In genomic region chr20:16158090-16158975, GRCh38 we compare ENCODE assay signal across 1 cellular context.
TF ChIP-seq lines count a peak whose summit lies in the region.

No MANE protein-coding gene starts in this region.

TF ChIP-seq in H1, 55 proteins besides CTCF, POLR2A, EP300 and RAD21 (continued from another document):
- TF ChIP-seq, protein P1, sequence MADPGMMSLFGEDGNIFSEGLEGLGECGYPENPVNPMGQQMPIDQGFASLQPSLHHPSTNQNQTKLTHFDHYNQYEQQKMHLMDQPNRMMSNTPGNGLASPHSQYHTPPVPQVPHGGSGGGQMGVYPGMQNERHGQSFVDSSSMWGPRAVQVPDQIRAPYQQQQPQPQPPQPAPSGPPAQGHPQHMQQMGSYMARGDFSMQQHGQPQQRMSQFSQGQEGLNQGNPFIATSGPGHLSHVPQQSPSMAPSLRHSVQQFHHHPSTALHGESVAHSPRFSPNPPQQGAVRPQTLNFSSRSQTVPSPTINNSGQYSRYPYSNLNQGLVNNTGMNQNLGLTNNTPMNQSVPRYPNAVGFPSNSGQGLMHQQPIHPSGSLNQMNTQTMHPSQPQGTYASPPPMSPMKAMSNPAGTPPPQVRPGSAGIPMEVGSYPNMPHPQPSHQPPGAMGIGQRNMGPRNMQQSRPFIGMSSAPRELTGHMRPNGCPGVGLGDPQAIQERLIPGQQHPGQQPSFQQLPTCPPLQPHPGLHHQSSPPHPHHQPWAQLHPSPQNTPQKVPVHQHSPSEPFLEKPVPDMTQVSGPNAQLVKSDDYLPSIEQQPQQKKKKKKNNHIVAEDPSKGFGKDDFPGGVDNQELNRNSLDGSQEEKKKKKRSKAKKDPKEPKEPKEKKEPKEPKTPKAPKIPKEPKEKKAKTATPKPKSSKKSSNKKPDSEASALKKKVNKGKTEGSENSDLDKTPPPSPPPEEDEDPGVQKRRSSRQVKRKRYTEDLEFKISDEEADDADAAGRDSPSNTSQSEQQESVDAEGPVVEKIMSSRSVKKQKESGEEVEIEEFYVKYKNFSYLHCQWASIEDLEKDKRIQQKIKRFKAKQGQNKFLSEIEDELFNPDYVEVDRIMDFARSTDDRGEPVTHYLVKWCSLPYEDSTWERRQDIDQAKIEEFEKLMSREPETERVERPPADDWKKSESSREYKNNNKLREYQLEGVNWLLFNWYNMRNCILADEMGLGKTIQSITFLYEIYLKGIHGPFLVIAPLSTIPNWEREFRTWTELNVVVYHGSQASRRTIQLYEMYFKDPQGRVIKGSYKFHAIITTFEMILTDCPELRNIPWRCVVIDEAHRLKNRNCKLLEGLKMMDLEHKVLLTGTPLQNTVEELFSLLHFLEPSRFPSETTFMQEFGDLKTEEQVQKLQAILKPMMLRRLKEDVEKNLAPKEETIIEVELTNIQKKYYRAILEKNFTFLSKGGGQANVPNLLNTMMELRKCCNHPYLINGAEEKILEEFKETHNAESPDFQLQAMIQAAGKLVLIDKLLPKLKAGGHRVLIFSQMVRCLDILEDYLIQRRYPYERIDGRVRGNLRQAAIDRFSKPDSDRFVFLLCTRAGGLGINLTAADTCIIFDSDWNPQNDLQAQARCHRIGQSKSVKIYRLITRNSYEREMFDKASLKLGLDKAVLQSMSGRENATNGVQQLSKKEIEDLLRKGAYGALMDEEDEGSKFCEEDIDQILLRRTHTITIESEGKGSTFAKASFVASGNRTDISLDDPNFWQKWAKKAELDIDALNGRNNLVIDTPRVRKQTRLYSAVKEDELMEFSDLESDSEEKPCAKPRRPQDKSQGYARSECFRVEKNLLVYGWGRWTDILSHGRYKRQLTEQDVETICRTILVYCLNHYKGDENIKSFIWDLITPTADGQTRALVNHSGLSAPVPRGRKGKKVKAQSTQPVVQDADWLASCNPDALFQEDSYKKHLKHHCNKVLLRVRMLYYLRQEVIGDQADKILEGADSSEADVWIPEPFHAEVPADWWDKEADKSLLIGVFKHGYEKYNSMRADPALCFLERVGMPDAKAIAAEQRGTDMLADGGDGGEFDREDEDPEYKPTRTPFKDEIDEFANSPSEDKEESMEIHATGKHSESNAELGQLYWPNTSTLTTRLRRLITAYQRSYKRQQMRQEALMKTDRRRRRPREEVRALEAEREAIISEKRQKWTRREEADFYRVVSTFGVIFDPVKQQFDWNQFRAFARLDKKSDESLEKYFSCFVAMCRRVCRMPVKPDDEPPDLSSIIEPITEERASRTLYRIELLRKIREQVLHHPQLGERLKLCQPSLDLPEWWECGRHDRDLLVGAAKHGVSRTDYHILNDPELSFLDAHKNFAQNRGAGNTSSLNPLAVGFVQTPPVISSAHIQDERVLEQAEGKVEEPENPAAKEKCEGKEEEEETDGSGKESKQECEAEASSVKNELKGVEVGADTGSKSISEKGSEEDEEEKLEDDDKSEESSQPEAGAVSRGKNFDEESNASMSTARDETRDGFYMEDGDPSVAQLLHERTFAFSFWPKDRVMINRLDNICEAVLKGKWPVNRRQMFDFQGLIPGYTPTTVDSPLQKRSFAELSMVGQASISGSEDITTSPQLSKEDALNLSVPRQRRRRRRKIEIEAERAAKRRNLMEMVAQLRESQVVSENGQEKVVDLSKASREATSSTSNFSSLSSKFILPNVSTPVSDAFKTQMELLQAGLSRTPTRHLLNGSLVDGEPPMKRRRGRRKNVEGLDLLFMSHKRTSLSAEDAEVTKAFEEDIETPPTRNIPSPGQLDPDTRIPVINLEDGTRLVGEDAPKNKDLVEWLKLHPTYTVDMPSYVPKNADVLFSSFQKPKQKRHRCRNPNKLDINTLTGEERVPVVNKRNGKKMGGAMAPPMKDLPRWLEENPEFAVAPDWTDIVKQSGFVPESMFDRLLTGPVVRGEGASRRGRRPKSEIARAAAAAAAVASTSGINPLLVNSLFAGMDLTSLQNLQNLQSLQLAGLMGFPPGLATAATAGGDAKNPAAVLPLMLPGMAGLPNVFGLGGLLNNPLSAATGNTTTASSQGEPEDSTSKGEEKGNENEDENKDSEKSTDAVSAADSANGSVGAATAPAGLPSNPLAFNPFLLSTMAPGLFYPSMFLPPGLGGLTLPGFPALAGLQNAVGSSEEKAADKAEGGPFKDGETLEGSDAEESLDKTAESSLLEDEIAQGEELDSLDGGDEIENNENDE (IDR thresholded peaks at IDR 0.05; ENCODE audit: insufficient replicate concordance, low read length): no peak
- TF ChIP-seq CHD2 (IDR thresholded peaks at IDR 0.05; ENCODE audit: low read length): no peak
- no peak for TF ChIP-seq ASH2L (IDR thresholded peaks at IDR 0.05; ENCODE audit: low read length)
- TF ChIP-seq BACH1 (IDR thresholded peaks at IDR 0.05; ENCODE audit: low read length): no peak
- TF ChIP-seq POLR2AphosphoS5 (IDR thresholded peaks at IDR 0.05; ENCODE audit: low read depth, low read length): no peak
